Comparison of ENCODE assay signal across 15 cellular contexts in the genomic region with DNA sequence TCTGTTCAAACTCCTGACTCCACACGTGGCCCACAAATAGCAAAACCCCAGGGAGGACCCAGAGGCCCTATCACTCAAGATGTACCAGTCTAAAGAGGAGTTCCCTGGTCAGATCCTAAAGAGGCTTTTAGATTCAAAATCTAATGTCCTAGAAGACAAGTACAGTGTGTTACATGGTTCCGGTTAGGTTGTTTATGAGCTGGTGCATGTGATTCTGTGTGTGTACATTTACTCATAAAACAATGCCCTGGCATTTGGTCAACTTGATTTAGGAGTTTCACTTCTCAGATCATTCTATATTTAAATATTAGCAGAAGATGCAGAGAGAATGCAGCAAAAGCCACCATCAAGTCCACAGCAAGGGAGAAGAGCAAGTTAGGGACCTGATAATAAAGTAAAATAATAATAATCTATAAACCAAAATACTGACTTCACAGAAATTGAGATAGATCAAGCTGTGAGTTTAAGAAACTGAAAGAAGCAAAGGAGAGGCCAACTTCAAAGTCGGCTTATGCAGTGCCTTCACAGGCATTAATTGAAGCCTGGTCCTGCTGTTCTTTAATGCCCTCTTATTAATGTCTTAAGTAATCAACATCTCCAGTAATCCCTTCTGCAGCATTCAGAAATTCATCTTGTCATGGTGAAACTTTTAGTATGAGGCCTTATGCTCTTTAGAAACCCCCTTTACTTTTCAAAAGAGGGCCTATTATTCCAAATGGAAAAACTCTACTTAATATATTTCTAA. TPM values are rescaled to one million over a fixed set of nuclear protein-coding genes. Genes with fewer than 3 reads are reported as not detected.
DNase-seq lines count a peak whose midpoint lies in the region; TF ChIP-seq lines count a peak whose summit lies in the region.
"Had no signal": no experiment of that assay in that cellular context is flagged by ENCODE, and none has a peak within 500 bp of the region (broad histone marks: within the 10 kb centered on the region; RNA-seq: fewer than 3 reads in every experiment).

No MANE protein-coding gene starts in this region.

- DNase-seq in D341Med (ENCODE audit: low spot score) (peak; percentile 49), SK-MEL-5 (ENCODE audit: low read depth, low spot score) (peak; percentile 63), prostate gland (ENCODE audit: low spot score) (peak; percentile 64), nucleus accumbens (lab: John Stamatoyannopoulos, UW) (no peak), NCI-H526 (lab: John Stamatoyannopoulos, UW) (no peak), COLO829 (ENCODE audit: low spot score) (no peak)
- DNase-seq in stimulated activated CD4-positive, alpha-beta T cell treated with anti-CD3 and anti-CD28 coated beads, Interleukin-12 subunit alpha, Interleukin-12 subunit beta, amount 100 ng/mL, for 4 hours: no peak
- DNase-seq: activated CD8-positive, alpha-beta T cell treated with anti-CD3 and anti-CD28 coated beads, Interleukin-2, amount 10 ng/mL, durations not matched to agents 7 days and 5 days; adrenal gland; NCI-H1092; SK-N-SH; stimulated activated CD4-positive, alpha-beta T cell treated with anti-CD3 and anti-CD28 coated beads, Interleukin-4, amount 100 ng/mL, for 24 hours; upper lobe of right lung had no signal

- 54% methylated on average over 3 of the region's 3 CpGs for WGBS in prostate gland

- no peaks in the 10 kb centered on the region for H3K36me3 Mint-ChIP-seq in IgD-negative memory B cell

- H3K4me3 Mint-ChIP-seq in IgD-negative memory B cell: peak overlapping the region in 3 of 4 donors; percentile 61 to 80 (median 62)
- H3K4me3 Mint-ChIP-seq: activated CD8-positive, alpha-beta T cell treated with anti-CD3 and anti-CD28 coated beads, Interleukin-2, amount 10 ng/mL, durations not matched to agents 7 days and 5 days; activated T-helper 1 cell treated with anti-CD3 and anti-CD28 coated beads, Interleukin-12 subunit alpha, Interleukin-12 subunit beta, Interleukin-2, Interleukin-4 antibody, amounts not matched to agents 30 ng/mL and 10 ng/mL and 1 ng/mL, durations not matched to agents 14 hours and 24 hours and 36 hours had no signal

- no peaks in the 10 kb centered on the region for H3K9me3 Mint-ChIP-seq in IgD-negative memory B cell
- H3K9me3 Mint-ChIP-seq: activated T-helper 1 cell treated with anti-CD3 and anti-CD28 coated beads, Interleukin-12 subunit alpha, Interleukin-12 subunit beta, Interleukin-2, Interleukin-4 antibody, amounts not matched to agents 30 ng/mL and 10 ng/mL and 1 ng/mL, durations not matched to agents 14 hours and 24 hours and 36 hours had no signal

- no peaks in the 10 kb centered on the region for H3K36me3 ChIP-seq in prostate gland
- H3K36me3 ChIP-seq: adrenal gland, upper lobe of right lung had no signal

- in situ Hi-C loops in SK-MEL-5 (cut with HindIII; ENCODE audit: low pct_unique_long_range_greater_than_20kb, low sequenced_read_pairs): no loop called here

- TF ChIP-seq POLR2A in prostate gland (IDR thresholded peaks at IDR 0.05): no peak

- intact Hi-C loops in prostate gland (cut with DNase I): no loop called here

- peaks cover 16 to 22% (median 19%) of the 10 kb centered on the region in 3 donors for H3K4me1 Mint-ChIP-seq in IgD-negative memory B cell

- peaks cover 8% of the 10 kb centered on the region for H3K4me1 ChIP-seq in prostate gland (replicated peaks)

- H3K27me3 Mint-ChIP-seq in IgD-negative memory B cell: no peaks in the 10 kb centered on the region

- no peaks in the 10 kb centered on the region for H3K27me3 ChIP-seq in prostate gland (replicated peaks; ENCODE audit: insufficient read depth)
- H3K27me3 ChIP-seq: adrenal gland, upper lobe of right lung had no signal

- no peak for TF ChIP-seq CTCF in prostate gland (IDR thresholded peaks at IDR 0.05)

- H3K27ac Mint-ChIP-seq in IgD-negative memory B cell: peak overlapping the region; percentile 90 to 98 (median 96)
- H3K27ac Mint-ChIP-seq: activated CD8-positive, alpha-beta T cell treated with anti-CD3 and anti-CD28 coated beads, Interleukin-2, amount 10 ng/mL, durations not matched to agents 7 days and 5 days; activated T-helper 1 cell treated with anti-CD3 and anti-CD28 coated beads, Interleukin-12 subunit alpha, Interleukin-12 subunit beta, Interleukin-2, Interleukin-4 antibody, amounts not matched to agents 30 ng/mL and 10 ng/mL and 1 ng/mL, durations not matched to agents 14 hours and 24 hours and 36 hours had no signal

- no peak overlapping the region for H3K4me3 ChIP-seq in prostate gland
- H3K4me3 ChIP-seq: adrenal gland, upper lobe of right lung had no signal

- no peaks in the 10 kb centered on the region for H3K9me3 ChIP-seq in prostate gland
- H3K9me3 ChIP-seq: adrenal gland, SK-N-SH, upper lobe of right lung had no signal

- peak overlapping the region; percentile 69 to 76 for H3K27ac ChIP-seq in prostate gland
- H3K27ac ChIP-seq: adrenal gland, upper lobe of right lung had no signal

RNA-seq across cellular contexts. Expression of a gene that starts 4.2 kb away (rescaled TPM):
- 23.0 TPM for polyA plus RNA-seq in IgD-negative memory B cell
- 12.7 and 15.5 TPM in 2 replicates for total RNA-seq in SK-MEL-5 (2014; rRNA removed; shearing (Covaris generic))
- polyA plus RNA-seq in SK-MEL-5 (2015; cell fraction: cytosol; rRNA removed): 20.7 and 26.9 TPM in 2 replicates
- 6.3 and 8.1 TPM in 2 replicates for polyA plus RNA-seq in SK-MEL-5 (2015; cell fraction: nucleus; rRNA removed)
- 1 to 10 TPM; 2.7 to 7.7 TPM for total RNA-seq in prostate gland

Comparison
In these comparisons a context has a peak if more than half of its experiments do, and no peak if none do; other contexts are left out.
1. DNase-seq: peak in D341Med (single experiment), SK-MEL-5 (single experiment) and prostate gland (single experiment); none in nucleus accumbens (0 of 56), NCI-H526 (0 of 2), stimulated activated CD4-positive, alpha-beta T cell treated with anti-CD3 and anti-CD28 coated beads, Interleukin-12 subunit alpha, Interleukin-12 subunit beta, amount 100 ng/mL, for 4 hours (single experiment) and COLO829 (single experiment).